8 cellular contexts compared by ENCODE assay signal in genomic region chr6:90285611-90286381, GRCh38. TPM values are rescaled to one million over a fixed set of nuclear protein-coding genes. Genes with fewer than 3 reads are reported as not detected.
DNase-seq lines count a peak whose midpoint lies in the region; ATAC-seq and TF ChIP-seq lines count a peak whose summit lies in the region.

No MANE protein-coding gene starts in this region.

- POLR2A ChIA-PET in HEK293T (lab: Yijun Ruan, JAX): interaction anchor here (0.6 to 2.3 kb wide), 4 partner anchors 10 to 466 kb away, joined by 3 to 6 read pairs (median 4); partner anchors contain the start of gene MDN1

- TF ChIP-seq CTCF in kidney epithelial cell (IDR thresholded peaks at IDR 0.05; ENCODE audit: insufficient read depth, low read length, poor library complexity, severe bottlenecking): no peak

- no peaks in the 10 kb centered on the region for H3K36me3 ChIP-seq in kidney epithelial cell (ENCODE audit: control insufficient read depth, insufficient read depth, low read length)

- H3K36me3 Mint-ChIP-seq in central memory CD8-positive, alpha-beta T cell (ENCODE audit: insufficient read depth): peaks cover 23% of the 10 kb centered on the region

- peaks cover 16% of the 10 kb centered on the region for H3K27me3 Mint-ChIP-seq in central memory CD8-positive, alpha-beta T cell

- ATAC-seq in GM18499 (IDR thresholded peaks at IDR 0.05; ENCODE audit: insufficient read depth, unreplicated experiment): peak; percentile 48
- ATAC-seq in central memory CD8-positive, alpha-beta T cell (replicated peaks; ENCODE audit: extremely low read depth, poor library complexity, severe bottlenecking): peak; percentile 60

- peaks cover 38% of the 10 kb centered on the region for H3K4me1 Mint-ChIP-seq in central memory CD8-positive, alpha-beta T cell

- no peaks in the 10 kb centered on the region for H3K27me3 ChIP-seq in kidney epithelial cell (ENCODE audit: control insufficient read depth, insufficient read depth, low read length)

- no peak overlapping the region for H3K4me3 ChIP-seq in kidney epithelial cell (ENCODE audit: low read depth, low read length)

- peak; percentile 65 for DNase-seq in HEK293T (ENCODE audit: extremely low spot score)
- peak; percentile 48 for DNase-seq in LoVo (ENCODE audit: low spot score)
- peak; percentile 25 for DNase-seq in T-helper 9 cell
- DNase-seq in central memory CD8-positive, alpha-beta T cell (ENCODE audit: low spot score in 2 of 2): peak in 1 of 2 donors; percentile 33
- DNase-seq in kidney epithelial cell (ENCODE audit: low read depth): peak; percentile 90
- peak; percentile 44 to 59 for DNase-seq in stimulated activated CD4-positive, alpha-beta T cell treated with anti-CD3 and anti-CD28 coated beads, Interleukin-2, amount 100 ng/mL, for 24 hours
- DNase-seq in NCI-H524 treated with DMSO at 0.1 percent for 48 hours (lab: John Stamatoyannopoulos, UW): no peak

- H3K27ac Mint-ChIP-seq in central memory CD8-positive, alpha-beta T cell (ENCODE audit: low read depth): peak overlapping the region; percentile 85

- no peaks in the 10 kb centered on the region for H3K9me3 Mint-ChIP-seq in central memory CD8-positive, alpha-beta T cell

- CTCF ChIA-PET in HEK293T (lab: Yijun Ruan, JAX): interaction anchor here (0.8 to 4.3 kb wide), 4 partner anchors 12 to 345 kb away, joined by 3 to 12 read pairs (median 3); no protein-coding TSS in a partner anchor

- H3K4me3 Mint-ChIP-seq in central memory CD8-positive, alpha-beta T cell: peak overlapping the region; percentile 82

TF ChIP-seq in HEK293T, 16 proteins besides CTCF, POLR2A, EP300 and RAD21:
- TF ChIP-seq FOXM1 (IDR thresholded peaks at IDR 0.05; ENCODE audit: borderline replicate concordance) (no peak), CTBP1 (IDR thresholded peaks at IDR 0.05; ENCODE audit: borderline replicate concordance) (no peak), SP1 (IDR thresholded peaks at IDR 0.05) (no peak), ZNF384 (IDR thresholded peaks at IDR 0.05) (no peak), SUZ12 (IDR thresholded peaks at IDR 0.05) (no peak), BHLHE40 (IDR thresholded peaks at IDR 0.05; ENCODE audit: borderline replicate concordance) (no peak), LEF1 (IDR thresholded peaks at IDR 0.05; ENCODE audit: borderline replicate concordance) (no peak), TARDBP (IDR thresholded peaks at IDR 0.05) (no peak), FOXA1 (IDR thresholded peaks at IDR 0.05) (no peak), FOXK2 (IDR thresholded peaks at IDR 0.05) (no peak), PKNOX1 (IDR thresholded peaks at IDR 0.05) (no peak), HDGF (IDR thresholded peaks at IDR 0.05; ENCODE audit: borderline replicate concordance) (no peak)
TF ChIP-seq in HEK293T: peak in this region for 0.

RNA-seq across cellular contexts. Expression of gene BACH2, which starts 10.8 kb away (rescaled TPM):
- total RNA-seq in kidney epithelial cell: 5.0 and 11.6 TPM in 2 replicates
